In genomic region chr20:45759921-45760320, GRCh38 we compare ENCODE assay signal across 9 cellular contexts. TPM values are rescaled to one million over a fixed set of nuclear protein-coding genes. Genes with fewer than 3 reads are reported as not detected.
"Had no signal": no experiment of that assay in that cellular context is flagged by ENCODE, and none has a peak within 500 bp of the region (broad histone marks: within the 10 kb centered on the region; RNA-seq: fewer than 3 reads in every experiment).

No MANE protein-coding gene starts in this region.

RNA-seq across cellular contexts. Expression of gene WFDC3, which starts 31.8 kb away (rescaled TPM):
- total RNA-seq: MCF 10A, OCI-LY7, SJSA1 had no signal

RNA-seq across cellular contexts. Expression of gene SPINT4, which starts 37.8 kb away (rescaled TPM):
- total RNA-seq: LHCN-M2, MCF 10A, NCI-H460, OCI-LY7, PC-9, Right ventricle myocardium superior, RPMI7951, SJSA1 had no signal
- polyA plus RNA-seq: SK-N-SH had no signal

RNA-seq across cellular contexts. Expression of gene WFDC10B, which starts 55.1 kb away (rescaled TPM):
- total RNA-seq: LHCN-M2, MCF 10A, NCI-H460, OCI-LY7, PC-9, Right ventricle myocardium superior, SJSA1 had no signal
- polyA plus RNA-seq: SK-N-SH had no signal
